Comparison of ENCODE assay signal across 8 cellular contexts in the genomic region with DNA sequence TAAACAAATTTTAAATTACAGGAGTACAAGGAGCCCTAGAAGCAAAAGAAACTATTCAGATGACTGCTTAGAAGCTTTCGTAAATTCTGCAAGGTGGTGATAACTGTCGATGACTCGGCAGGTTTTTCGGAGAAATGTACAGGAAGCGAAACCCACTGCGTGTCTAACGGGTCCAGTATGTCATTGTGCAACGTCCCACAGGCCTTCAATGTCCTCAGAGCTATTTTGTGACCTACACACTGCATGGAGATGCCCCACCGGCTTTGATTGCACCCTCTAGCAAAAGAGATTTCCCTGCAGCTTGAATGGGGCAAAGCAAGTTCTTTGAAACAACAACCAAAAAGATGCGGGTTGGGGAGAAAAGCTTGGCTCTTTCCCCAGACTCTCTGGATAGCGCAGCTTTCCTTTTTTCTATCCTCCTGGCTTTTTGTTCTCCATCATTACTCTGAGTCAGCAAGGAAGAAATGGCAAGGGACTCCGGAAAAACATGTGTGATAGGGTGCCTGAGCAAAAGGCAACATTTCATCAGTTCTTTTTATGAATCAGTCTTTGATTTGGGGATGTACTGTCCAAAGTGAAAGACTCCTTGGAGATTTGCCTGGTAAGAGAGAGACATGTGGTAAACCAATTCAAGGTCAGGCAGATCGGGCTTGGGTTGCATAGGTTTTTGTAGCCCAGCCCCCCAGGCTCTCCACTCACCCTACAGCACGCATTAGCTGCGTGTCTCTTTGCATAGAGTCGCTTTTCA.
DNase-seq lines count a peak whose midpoint lies in the region; ATAC-seq and TF ChIP-seq lines count a peak whose summit lies in the region.

No MANE protein-coding gene starts in this region.

- H4K20me1 ChIP-seq in smooth muscle cell (ENCODE audit: low read depth), result no peaks in the 10 kb centered on the region

- POLR2A ChIA-PET in CD4-positive, alpha-beta memory T cell (lab: Charles Lee; ENCODE audit: partially characterized antibody), result interaction anchor here (0.8 to 2.2 kb wide), 7 partner anchors 12 to 730 kb away, joined by 3 to 22 read pairs (median 5); no protein-coding TSS in a partner anchor
- POLR2A ChIA-PET in T-cell (lab: Charles Lee), result no interaction called here

- H3K36me3 ChIP-seq in CD4-positive, alpha-beta memory T cell (ENCODE audit: insufficient read depth, low read length), result no peaks in the 10 kb centered on the region
- H3K36me3 ChIP-seq in smooth muscle cell (ENCODE audit: low read depth), result no peaks in the 10 kb centered on the region

- H2AFZ ChIP-seq in smooth muscle cell (ENCODE audit: low read depth), result no peak overlapping the region

- no peak overlapping the region for H3K4me2 ChIP-seq in smooth muscle cell

- intact Hi-C loops in CD4-positive, alpha-beta memory T cell (cut with micrococcal nuclease), result loop anchor here (1.0 kb wide), 1 partner anchor 382 kb away; no protein-coding TSS in a partner anchor

- TF ChIP-seq POLR2A in erythroblast (IDR thresholded peaks at IDR 0.05; ENCODE audit: low read length), result no peak

- peak overlapping the region; percentile 47 to 96 (median 92) for H3K27ac Mint-ChIP-seq in CD4-positive, alpha-beta memory T cell
- peak overlapping the region; percentile 68 to 92 for H3K27ac Mint-ChIP-seq in T-cell
- peak overlapping the region; percentile 86 for H3K27ac Mint-ChIP-seq in stimulated activated memory B cell treated with anti-CD40 and anti-IgM and Interleukin-4, amounts not matched to agents 10 μg/mL and 1 μg/mL and 100 μg/mL, for 72 hours

- peaks cover 20 to 40% (median 37%) of the 10 kb centered on the region in 4 donors for H3K4me1 Mint-ChIP-seq in CD4-positive, alpha-beta memory T cell
- H3K4me1 Mint-ChIP-seq in T-cell, result peaks cover 40 to 45% (median 42%) of the 10 kb centered on the region in 3 donors
- H3K4me1 Mint-ChIP-seq in stimulated activated memory B cell treated with anti-CD40 and anti-IgM and Interleukin-4, amounts not matched to agents 10 μg/mL and 1 μg/mL and 100 μg/mL, for 72 hours, result peaks cover 20% of the 10 kb centered on the region

- H3F3A ChIP-seq in smooth muscle cell (ENCODE audit: low read depth), result no peaks in the 10 kb centered on the region

- peak overlapping the region; percentile 21 for H3K27ac ChIP-seq in CD4-positive, alpha-beta memory T cell (ENCODE audit: low read depth, low read length)
- H3K27ac ChIP-seq in smooth muscle cell (ENCODE audit: low read depth), result no peak overlapping the region

- H3K9me3 ChIP-seq in CD4-positive, alpha-beta memory T cell (ENCODE audit: control insufficient read depth in 1 of 2, low read length in 2 of 2), result no peaks in the 10 kb centered on the region
- H3K9me3 ChIP-seq in smooth muscle cell (replicated peaks; ENCODE audit: low read depth), result no peaks in the 10 kb centered on the region

- H3K27me3 Mint-ChIP-seq in CD4-positive, alpha-beta memory T cell, result no peaks in the 10 kb centered on the region
- H3K27me3 Mint-ChIP-seq in T-cell, result no peaks in the 10 kb centered on the region
- H3K27me3 Mint-ChIP-seq in stimulated activated memory B cell treated with anti-CD40 and anti-IgM and Interleukin-4, amounts not matched to agents 10 μg/mL and 1 μg/mL and 100 μg/mL, for 72 hours, result no peaks in the 10 kb centered on the region

- H3K79me2 ChIP-seq in smooth muscle cell (ENCODE audit: low read depth), result no peaks in the 10 kb centered on the region

- H3K36me3 Mint-ChIP-seq in CD4-positive, alpha-beta memory T cell, result peaks cover 0 to 4% of the 10 kb centered on the region in 2 donors
- H3K36me3 Mint-ChIP-seq in T-cell, result no peaks in the 10 kb centered on the region
- H3K36me3 Mint-ChIP-seq in stimulated activated memory B cell treated with anti-CD40 and anti-IgM and Interleukin-4, amounts not matched to agents 10 μg/mL and 1 μg/mL and 100 μg/mL, for 72 hours, result no peaks in the 10 kb centered on the region

- H3K4me3 ChIP-seq in CD4-positive, alpha-beta memory T cell (ENCODE audit: low read length in 2 of 2), result peak overlapping the region in 1 of 2 donors; percentile 35
- H3K4me3 ChIP-seq in smooth muscle cell, result no peak overlapping the region

- DNase-seq in CD4-positive, alpha-beta memory T cell, result peak in 3 of 5 donors; percentile 19 to 39 (median 24)
- peak in 17 of 34 experiments; percentile 9 to 56 (median 23) for DNase-seq in T-cell
- peak; percentile 79 to 83 for DNase-seq in erythroblast (lab: John Stamatoyannopoulos, UW)
- no peak for DNase-seq in smooth muscle cell (lab: John Stamatoyannopoulos, UW; ENCODE audit: unreplicated experiment)
- no peak for DNase-seq in hepatic stellate cell (ENCODE audit: low spot score)

- no peak overlapping the region for H3K9ac ChIP-seq in smooth muscle cell (ENCODE audit: low read depth)

- CTCF ChIA-PET in CD4-positive, alpha-beta memory T cell (lab: Charles Lee; ENCODE audit: partially characterized antibody), result interaction anchor here (1.2 to 2.0 kb wide), 2 partner anchors 40 to 110 kb away, joined by 4 to 6 read pairs; no protein-coding TSS in a partner anchor
- CTCF ChIA-PET in T-cell (lab: Charles Lee), result no interaction called here

- no peaks in the 10 kb centered on the region for H3K27me3 ChIP-seq in CD4-positive, alpha-beta memory T cell (ENCODE audit: insufficient read depth, low read length)
- H3K27me3 ChIP-seq in smooth muscle cell (ENCODE audit: low read depth), result no peaks in the 10 kb centered on the region

- peaks cover 0 to 3% (median 0%) of the 10 kb centered on the region in 8 donors for H3K9me3 Mint-ChIP-seq in CD4-positive, alpha-beta memory T cell
- peaks cover 0 to 8% (median 3%) of the 10 kb centered on the region in 3 donors for H3K9me3 Mint-ChIP-seq in T-cell
- H3K9me3 Mint-ChIP-seq in stimulated activated memory B cell treated with anti-CD40 and anti-IgM and Interleukin-4, amounts not matched to agents 10 μg/mL and 1 μg/mL and 100 μg/mL, for 72 hours, result peaks cover 4% of the 10 kb centered on the region

- ATAC-seq in GM19324 (IDR thresholded peaks at IDR 0.05; ENCODE audit: low FRiP score, unreplicated experiment), result peak; percentile 55
- peak; percentile 83 for ATAC-seq in HG03139 (IDR thresholded peaks at IDR 0.05; ENCODE audit: unreplicated experiment)
- peak in 3 of 4 experiments; percentile 17 to 38 (median 30) for ATAC-seq in T-cell (replicated peaks in 1 of 4)
- ATAC-seq in stimulated activated memory B cell treated with anti-CD40 and anti-IgM and Interleukin-4, amounts not matched to agents 10 μg/mL and 1 μg/mL and 100 μg/mL, for 72 hours, result peak; percentile 81

- no peak for TF ChIP-seq CTCF in smooth muscle cell (IDR thresholded peaks at IDR 0.05; ENCODE audit: borderline replicate concordance, insufficient read depth, poor library complexity, severe bottlenecking)

- H3K4me3 Mint-ChIP-seq in CD4-positive, alpha-beta memory T cell, result peak overlapping the region; percentile 62 to 81 (median 77)
- peak overlapping the region; percentile 41 to 72 (median 67) for H3K4me3 Mint-ChIP-seq in T-cell
- H3K4me3 Mint-ChIP-seq in stimulated activated memory B cell treated with anti-CD40 and anti-IgM and Interleukin-4, amounts not matched to agents 10 μg/mL and 1 μg/mL and 100 μg/mL, for 72 hours, result peak overlapping the region; percentile 64

- peaks cover 43% of the 10 kb centered on the region for H3K4me1 ChIP-seq in CD4-positive, alpha-beta memory T cell (ENCODE audit: insufficient read depth, low read length)
- no peaks in the 10 kb centered on the region for H3K4me1 ChIP-seq in smooth muscle cell (ENCODE audit: low read depth)

- WGBS in smooth muscle cell (ENCODE audit: low lambda C conversion rate), result 64% methylated on average over 16 of the region's 16 CpGs

Comparison
In these comparisons a context has a peak if more than half of its experiments do, and no peak if none do; other contexts are left out.
1. DNase-seq: peak in CD4-positive, alpha-beta memory T cell (3 of 5) and erythroblast (2 of 2); none in smooth muscle cell (single experiment) and hepatic stellate cell (single experiment).
2. ATAC-seq: peak in every context shown above with its lines; median percentile 83 in HG03139; 81 in stimulated activated memory B cell treated with anti-CD40 and anti-IgM and Interleukin-4, amounts not matched to agents 10 μg/mL and 1 μg/mL and 100 μg/mL, for 72 hours; 55 in GM19324; 30 in T-cell.
3. Peak in every context shown above with its lines, with median percentiles within 50 percentile points of each other: H3K27ac Mint-ChIP-seq and H3K4me3 Mint-ChIP-seq.